ENCODE assay signal across 17 cellular contexts in the genomic region with DNA sequence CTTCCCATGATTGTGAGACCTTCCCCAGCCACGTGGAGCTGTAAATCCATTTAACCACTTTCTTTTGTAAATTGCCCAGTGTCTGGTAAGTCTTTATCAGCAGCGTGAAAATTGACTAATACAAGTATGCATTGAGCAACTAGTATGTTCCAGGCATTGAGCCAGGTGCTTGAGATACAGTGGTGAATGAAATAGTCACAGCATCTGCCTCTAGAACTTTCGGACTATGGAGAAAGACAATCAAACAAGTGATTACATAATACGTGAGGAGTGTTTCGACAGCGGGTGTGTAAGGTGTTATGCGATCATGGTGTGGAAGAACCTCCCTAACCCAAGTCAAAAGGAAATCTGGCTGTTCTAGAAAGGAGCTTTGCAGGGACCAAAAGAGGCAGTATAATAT. TPM values are rescaled to one million over a fixed set of nuclear protein-coding genes. Genes with fewer than 3 reads are reported as not detected.
DNase-seq lines count a peak whose midpoint lies in the region; ATAC-seq and TF ChIP-seq lines count a peak whose summit lies in the region.
"Had no signal": no experiment of that assay in that cellular context is flagged by ENCODE, and none has a peak within 500 bp of the region (broad histone marks: within the 10 kb centered on the region; RNA-seq: fewer than 3 reads in every experiment).

No MANE protein-coding gene starts in this region.

- no peaks in the 10 kb centered on the region for H3K4me1 ChIP-seq in OCI-LY7 (ENCODE audit: insufficient read depth, low read length, poor library complexity, severe bottlenecking)
- H3K4me1 ChIP-seq: ascending aorta, prostate gland had no signal

- peak overlapping the region in 1 of 10 donors; percentile 18 for H3K27ac Mint-ChIP-seq in naive thymus-derived CD8-positive, alpha-beta T cell
- H3K27ac Mint-ChIP-seq in activated CD8-positive, alpha-beta memory T cell treated with anti-CD3 and anti-CD28 coated beads, Interleukin-2, amount 10 ng/mL, durations not matched to agents 7 days and 5 days, result no peak overlapping the region
- H3K27ac Mint-ChIP-seq: activated CD4-positive, alpha-beta T cell treated with anti-CD3 and anti-CD28 coated beads, Interleukin-2, amount 10 ng/mL, durations not matched to agents 7 days and 5 days had no signal

- intact Hi-C loops in OCI-LY7 (cut with micrococcal nuclease; ENCODE audit: unreplicated experiment), result no loop called here

- H2AFZ ChIP-seq in OCI-LY7 (ENCODE audit: low read length), result no peak overlapping the region

- no peaks in the 10 kb centered on the region for H3K9me2 ChIP-seq in OCI-LY7 (ENCODE audit: insufficient read depth, low read length)

- CTCF ChIA-PET in OCI-LY7 (lab: Charles Lee; ENCODE audit: unreplicated experiment), result no interaction called here
- CTCF ChIA-PET in activated CD8-positive, alpha-beta memory T cell treated with anti-CD3 and anti-CD28 coated beads, Interleukin-2, amount 10 ng/mL, durations not matched to agents 7 days and 5 days (lab: Charles Lee), result interaction anchor here (1.0 kb wide), 1 partner anchor 14 kb away, joined by 3 read pairs; no protein-coding TSS in a partner anchor

- peaks cover 3 to 17% (median 6%) of the 10 kb centered on the region in 5 donors for H3K27me3 Mint-ChIP-seq in naive thymus-derived CD8-positive, alpha-beta T cell
- peaks cover 31% of the 10 kb centered on the region for H3K27me3 Mint-ChIP-seq in activated CD8-positive, alpha-beta memory T cell treated with anti-CD3 and anti-CD28 coated beads, Interleukin-2, amount 10 ng/mL, durations not matched to agents 7 days and 5 days

- H3K4me3 Mint-ChIP-seq in naive thymus-derived CD8-positive, alpha-beta T cell, result no peak overlapping the region
- no peak overlapping the region for H3K4me3 Mint-ChIP-seq in activated CD8-positive, alpha-beta memory T cell treated with anti-CD3 and anti-CD28 coated beads, Interleukin-2, amount 10 ng/mL, durations not matched to agents 7 days and 5 days
- H3K4me3 Mint-ChIP-seq: activated CD4-positive, alpha-beta T cell treated with anti-CD3 and anti-CD28 coated beads, Interleukin-2, amount 10 ng/mL, durations not matched to agents 7 days and 5 days had no signal

- no peaks in the 10 kb centered on the region for H3K36me3 ChIP-seq in OCI-LY7 (ENCODE audit: insufficient read depth, low read length)
- H3K36me3 ChIP-seq: ascending aorta, prostate gland had no signal

- no peaks in the 10 kb centered on the region for H3K27me3 ChIP-seq in HL-60 (ENCODE audit: insufficient read depth, poor library complexity, severe bottlenecking)
- H3K27me3 ChIP-seq: ascending aorta had no signal

- DNase-seq in AG20443 (ENCODE audit: low spot score) (peak; percentile 15), HL-60 (ENCODE audit: low read depth in 1 of 2, low spot score in 1 of 2) (peak; percentile 79 to 91), amniotic epithelial cell (ENCODE audit: low read depth) (peak; percentile 98), foreskin fibroblast (peak; percentile 10 to 19), OCI-LY7 (ENCODE audit: low spot score) (no peak)
- no peak for DNase-seq in naive thymus-derived CD8-positive, alpha-beta T cell
- DNase-seq in activated CD8-positive, alpha-beta memory T cell treated with anti-CD3 and anti-CD28 coated beads, Interleukin-2, amount 10 ng/mL, durations not matched to agents 7 days and 5 days, result no peak
- DNase-seq: activated CD4-positive, alpha-beta T cell treated with anti-CD3 and anti-CD28 coated beads, Interleukin-2, amount 10 ng/mL, durations not matched to agents 7 days and 5 days; effector CD4-positive, alpha-beta T cell; glutamatergic neuron; kidney glomerular epithelial cell; NCI-H1436 treated with DMSO at 0.1 percent for 48 hours; NCI-H524; RPMI8226 had no signal

- H3K9me3 Mint-ChIP-seq in naive thymus-derived CD8-positive, alpha-beta T cell, result no peaks in the 10 kb centered on the region
- H3K9me3 Mint-ChIP-seq in activated CD8-positive, alpha-beta memory T cell treated with anti-CD3 and anti-CD28 coated beads, Interleukin-2, amount 10 ng/mL, durations not matched to agents 7 days and 5 days (ENCODE audit: low read depth), result no peaks in the 10 kb centered on the region
- H3K9me3 Mint-ChIP-seq: activated CD4-positive, alpha-beta T cell treated with anti-CD3 and anti-CD28 coated beads, Interleukin-2, amount 10 ng/mL, durations not matched to agents 7 days and 5 days had no signal

- no TSS peak for BruUV-seq in OCI-LY7 (replicated peaks; lab: Mats Ljungman, UMichigan)

- H3K9me3 ChIP-seq in OCI-LY7 (ENCODE audit: low read length), result 0 out of 2 replicates have a peak, but pooled peaks cover 3% of the 10 kb centered on the region
- H3K9me3 ChIP-seq: ascending aorta, prostate gland had no signal

- H3K4me3 ChIP-seq in HL-60 (replicated peaks; ENCODE audit: insufficient read depth, low read length) (no peak overlapping the region), foreskin fibroblast (ENCODE audit: low read depth in 1 of 2, low read length in 2 of 2) (no peak overlapping the region), OCI-LY7 (ENCODE audit: low read depth, low read length, poor library complexity, severe bottlenecking) (no peak overlapping the region)
- H3K4me3 ChIP-seq: ascending aorta, prostate gland had no signal

- no peak for TF ChIP-seq CTCF in HL-60 (IDR thresholded peaks at IDR 0.05; ENCODE audit: insufficient read depth, low read length)
- TF ChIP-seq CTCF in foreskin fibroblast (IDR thresholded peaks at IDR 0.05; ENCODE audit: low read depth, low read length), result no peak
- TF ChIP-seq CTCF in OCI-LY7 (conservative IDR thresholded peaks at IDR 0.05; ENCODE audit: low read length), result no peak

- no peaks in the 10 kb centered on the region for H3K4me1 Mint-ChIP-seq in naive thymus-derived CD8-positive, alpha-beta T cell
- H3K4me1 Mint-ChIP-seq in activated CD8-positive, alpha-beta memory T cell treated with anti-CD3 and anti-CD28 coated beads, Interleukin-2, amount 10 ng/mL, durations not matched to agents 7 days and 5 days, result no peaks in the 10 kb centered on the region
- H3K4me1 Mint-ChIP-seq: activated CD4-positive, alpha-beta T cell treated with anti-CD3 and anti-CD28 coated beads, Interleukin-2, amount 10 ng/mL, durations not matched to agents 7 days and 5 days had no signal

- no peak for ATAC-seq in naive thymus-derived CD8-positive, alpha-beta T cell
- ATAC-seq in GM19455 (IDR thresholded peaks at IDR 0.05; ENCODE audit: unreplicated experiment), result no peak
- ATAC-seq in activated CD8-positive, alpha-beta memory T cell treated with anti-CD3 and anti-CD28 coated beads, Interleukin-2, amount 10 ng/mL, durations not matched to agents 7 days and 5 days, result no peak

- H3K27ac ChIP-seq in HL-60 (replicated peaks), result no peak overlapping the region
- H3K27ac ChIP-seq in OCI-LY7 (ENCODE audit: low read depth, low read length, poor library complexity, severe bottlenecking), result no peak overlapping the region
- H3K27ac ChIP-seq: ascending aorta, prostate gland had no signal

- H3K36me3 Mint-ChIP-seq in naive thymus-derived CD8-positive, alpha-beta T cell, result no peaks in the 10 kb centered on the region
- no peaks in the 10 kb centered on the region for H3K36me3 Mint-ChIP-seq in activated CD8-positive, alpha-beta memory T cell treated with anti-CD3 and anti-CD28 coated beads, Interleukin-2, amount 10 ng/mL, durations not matched to agents 7 days and 5 days

- no peaks in the 10 kb centered on the region for H4K20me1 ChIP-seq in OCI-LY7 (ENCODE audit: insufficient read depth, low read length)

- H3K79me2 ChIP-seq in OCI-LY7 (ENCODE audit: insufficient read depth, low read depth, low read length), result no peaks in the 10 kb centered on the region

- POLR2A ChIA-PET in naive thymus-derived CD8-positive, alpha-beta T cell (lab: Charles Lee), result interaction anchor here (0.6 kb wide), 1 partner anchor 16 kb away, joined by 4 read pairs; no protein-coding TSS in a partner anchor
- POLR2A ChIA-PET in OCI-LY7 (lab: Charles Lee), result no interaction called here

- H3K4me2 ChIP-seq in OCI-LY7 (ENCODE audit: low read length), result no peak overlapping the region

RNA-seq across cellular contexts. Expression of a gene that starts 21.6 kb away (rescaled TPM):
- 10 to 100 TPM; 73.7 to 77.8 TPM for total RNA-seq in naive thymus-derived CD8-positive, alpha-beta T cell
- 10 to 100 TPM; 20.5 to 24.9 (median 22.2) TPM for polyA plus RNA-seq in naive thymus-derived CD8-positive, alpha-beta T cell
- 98.1 and 115 TPM in 2 replicates for total RNA-seq in OCI-LY7 (2014; rRNA removed; shearing (Covaris generic))
- 132 and 138 TPM in 2 replicates for total RNA-seq in OCI-LY7 (2022)
- total RNA-seq in activated CD8-positive, alpha-beta memory T cell treated with anti-CD3 and anti-CD28 coated beads, Interleukin-2, amount 10 ng/mL, durations not matched to agents 7 days and 5 days, result 100 to 1,000 TPM; 119 to 120 TPM

RNA-seq across cellular contexts. Expression of a gene that starts 26.3 kb away (rescaled TPM):
- total RNA-seq in naive thymus-derived CD8-positive, alpha-beta T cell, result 10 to 100 TPM; 31.8 to 42.2 TPM
- polyA plus RNA-seq in naive thymus-derived CD8-positive, alpha-beta T cell, result 10 to 100 TPM; 11.9 to 19.6 (median 15.4) TPM
- total RNA-seq in OCI-LY7 (2014; rRNA removed; shearing (Covaris generic)), result 18.7 and 21.8 TPM in 2 replicates
- 21.9 and 23.7 TPM in 2 replicates for total RNA-seq in OCI-LY7 (2022)
- total RNA-seq in activated CD8-positive, alpha-beta memory T cell treated with anti-CD3 and anti-CD28 coated beads, Interleukin-2, amount 10 ng/mL, durations not matched to agents 7 days and 5 days, result 10 to 100 TPM; 21.1 to 26.5 TPM

Comparison
In these comparisons a context has a peak if more than half of its experiments do, and no peak if none do; other contexts are left out.
1. DNase-seq: peak in AG20443 (single experiment), HL-60 (2 of 2), amniotic epithelial cell (single experiment) and foreskin fibroblast (2 of 2); none in naive thymus-derived CD8-positive, alpha-beta T cell (0 of 10), OCI-LY7 (single experiment) and activated CD8-positive, alpha-beta memory T cell treated with anti-CD3 and anti-CD28 coated beads, Interleukin-2, amount 10 ng/mL, durations not matched to agents 7 days and 5 days (single experiment).